Comparison of ENCODE assay signal across 12 cellular contexts in genomic region chr19:1235625-1236538, GRCh38. TPM values are rescaled to one million over a fixed set of nuclear protein-coding genes. Genes with fewer than 3 reads are reported as not detected.
DNase-seq lines count a peak whose midpoint lies in the region; ATAC-seq and TF ChIP-seq lines count a peak whose summit lies in the region.
"Had no signal": no experiment of that assay in that cellular context is flagged by ENCODE, and none has a peak within 500 bp of the region (broad histone marks: within the 10 kb centered on the region; RNA-seq: fewer than 3 reads in every experiment).

No MANE protein-coding gene starts in this region.

- H3K27ac Mint-ChIP-seq in chondrocyte (ENCODE audit: unreplicated experiment), result no peak overlapping the region
- H3K27ac Mint-ChIP-seq: activated CD8-positive, alpha-beta memory T cell treated with anti-CD3 and anti-CD28 coated beads, Interleukin-2, amount 10 ng/mL, durations not matched to agents 7 days and 5 days had no signal

- no peak overlapping the region for H2BK120ac ChIP-seq in mesendoderm (ENCODE audit: low read depth, low read length)

- TF ChIP-seq CTCF in chondrocyte (IDR thresholded peaks at IDR 0.05), result no peak

- H3K9ac ChIP-seq in BLaER1 (no peak overlapping the region), mesendoderm (ENCODE audit: low read length) (peak overlapping the region; percentile 54)

- peak overlapping the region; percentile 46 for H3K4me3 Mint-ChIP-seq in chondrocyte (ENCODE audit: unreplicated experiment)
- H3K4me3 Mint-ChIP-seq: activated CD8-positive, alpha-beta memory T cell treated with anti-CD3 and anti-CD28 coated beads, Interleukin-2, amount 10 ng/mL, durations not matched to agents 7 days and 5 days had no signal

- no peak overlapping the region for H4K8ac ChIP-seq in mesendoderm (ENCODE audit: low read depth, low read length)

- ATAC-seq in left colon (no peak), HG02870 (IDR thresholded peaks at IDR 0.05; ENCODE audit: unreplicated experiment) (no peak), sciatic nerve (no peak)
- ATAC-seq: activated CD8-positive, alpha-beta memory T cell treated with anti-CD3 and anti-CD28 coated beads, Interleukin-2, amount 10 ng/mL, durations not matched to agents 7 days and 5 days had no signal

- peaks cover 3% of the 10 kb centered on the region for H3K36me3 Mint-ChIP-seq in chondrocyte (ENCODE audit: low read depth)
- H3K36me3 Mint-ChIP-seq: activated CD8-positive, alpha-beta memory T cell treated with anti-CD3 and anti-CD28 coated beads, Interleukin-2, amount 10 ng/mL, durations not matched to agents 7 days and 5 days had no signal

- peak overlapping the region; percentile 50 for H3K23ac ChIP-seq in mesendoderm (ENCODE audit: low read length)

- H3K36me3 ChIP-seq in BLaER1, result no peaks in the 10 kb centered on the region
- no peaks in the 10 kb centered on the region for H3K36me3 ChIP-seq in mesendoderm (ENCODE audit: control insufficient read depth, insufficient read depth, low read length)
- H3K36me3 ChIP-seq: tibial artery had no signal

- H3K18ac ChIP-seq in mesendoderm (ENCODE audit: low read length), result no peak overlapping the region

- DNase-seq in NCI-H69 (lab: John Stamatoyannopoulos, UW) (peak; percentile 34), chondrocyte (ENCODE audit: low spot score) (no peak), mesendoderm (no peak), dedifferentiated amniotic fluid mesenchymal stem cell (ENCODE audit: extremely low spot score) (no peak), left colon (no peak), sciatic nerve (ENCODE audit: low spot score) (no peak)
- DNase-seq: activated CD8-positive, alpha-beta memory T cell treated with anti-CD3 and anti-CD28 coated beads, Interleukin-2, amount 10 ng/mL, durations not matched to agents 7 days and 5 days; NCI-H1436 treated with DMSO at 0.1 percent for 48 hours; SHP77; tibial artery had no signal

- H3K9me3 Mint-ChIP-seq in chondrocyte (ENCODE audit: low read depth), result no peaks in the 10 kb centered on the region

- H3K9me3 ChIP-seq in BLaER1, result no peaks in the 10 kb centered on the region
- H3K9me3 ChIP-seq: tibial artery had no signal

- peaks cover 17% of the 10 kb centered on the region for H3K4me1 Mint-ChIP-seq in chondrocyte (ENCODE audit: low read depth)

- no peaks in the 10 kb centered on the region for H3K79me1 ChIP-seq in mesendoderm (ENCODE audit: low read length)

- H3K4me3 ChIP-seq in BLaER1, result no peak overlapping the region
- no peak overlapping the region for H3K4me3 ChIP-seq in mesendoderm (ENCODE audit: low read length)

- intact Hi-C loops in left colon (cut with DNase I, micrococcal nuclease), result no loop called here
- intact Hi-C loops in sciatic nerve (cut with DNase I), result loop anchor here (5.0 kb wide), 1 partner anchor 299 kb away; no protein-coding TSS in a partner anchor

- peaks cover 44% of the 10 kb centered on the region for H3K4me1 ChIP-seq in BLaER1
- no peaks in the 10 kb centered on the region for H3K4me1 ChIP-seq in mesendoderm (ENCODE audit: control insufficient read depth, low read depth, low read length)

- no peak overlapping the region for H2AK5ac ChIP-seq in mesendoderm (ENCODE audit: low read length)

- H3K4me2 ChIP-seq in BLaER1, result peak overlapping the region; percentile 17; the same call in 1 of the 2 replicates
- peak overlapping the region; percentile 34 for H3K4me2 ChIP-seq in mesendoderm (ENCODE audit: low read length)

- no peaks in the 10 kb centered on the region for H3K27me3 Mint-ChIP-seq in chondrocyte (ENCODE audit: low read depth)

- no peak overlapping the region for H2BK15ac ChIP-seq in mesendoderm (replicated peaks; ENCODE audit: low read depth)

- H2BK5ac ChIP-seq in mesendoderm (ENCODE audit: low read length), result no peak overlapping the region

- H4K5ac ChIP-seq in mesendoderm (ENCODE audit: low read length), result no peak overlapping the region

- H3K79me2 ChIP-seq in mesendoderm (ENCODE audit: control insufficient read depth, insufficient read depth, low read length), result no peaks in the 10 kb centered on the region

- H3K27me3 ChIP-seq in BLaER1 (peaks cover 54% of the 10 kb centered on the region), mesendoderm (ENCODE audit: insufficient read depth, low read length, poor library complexity) (no peaks in the 10 kb centered on the region)

- H3K4ac ChIP-seq in mesendoderm (ENCODE audit: low read depth, low read length), result no peak overlapping the region

- H3K27ac ChIP-seq in BLaER1 (no peak overlapping the region), mesendoderm (ENCODE audit: low read depth, low read length) (no peak overlapping the region)

- H3K56ac ChIP-seq in mesendoderm (ENCODE audit: low read length), result peak overlapping the region; percentile 73

- WGBS in mesendoderm (ENCODE audit: extremely low coverage, insufficient coverage, low lambda C conversion rate), result no CpG with 5 or more reads among the region's 39 CpGs

- peaks cover 28% of the 10 kb centered on the region for H4K20me1 ChIP-seq in BLaER1

RNA-seq across cellular contexts. Expression of gene CBARP, which starts 1.9 kb away (rescaled TPM):
- total RNA-seq in chondrocyte (4.8 to 9.0 TPM (median 7.6 TPM) in 3 replicates), left colon (under 1 TPM; 0.21 to 0.50 TPM), sciatic nerve (2.9 TPM)
- 3.2 TPM for polyA plus RNA-seq in mesendoderm (2013, experiment 1 of 2)
- polyA plus RNA-seq in mesendoderm (2013, experiment 2 of 2), result 3.5 TPM

RNA-seq across cellular contexts. Expression of gene ATP5F1D, which starts 5.7 kb away (rescaled TPM):
- total RNA-seq in chondrocyte (110 to 125 TPM (median 122 TPM) in 3 replicates), left colon (100 to 1,000 TPM; 341 to 530 TPM), sciatic nerve (90.9 TPM)
- 127 TPM for polyA plus RNA-seq in mesendoderm (2013, experiment 1 of 2)
- 122 TPM for polyA plus RNA-seq in mesendoderm (2013, experiment 2 of 2)

RNA-seq across cellular contexts. Expression of gene MIDN, which starts 12.5 kb away (rescaled TPM):
- total RNA-seq in chondrocyte (64.5 to 75.3 TPM (median 68.3 TPM) in 3 replicates), left colon (100 to 1,000 TPM; 202 to 276 TPM), sciatic nerve (117 TPM)
- polyA plus RNA-seq in mesendoderm (2013, experiment 1 of 2), result 133 TPM
- polyA plus RNA-seq in mesendoderm (2013, experiment 2 of 2), result 131 TPM

RNA-seq across cellular contexts. Expression of gene STK11, which starts 30.3 kb away (rescaled TPM):
- 41.1 to 44.5 TPM (median 42.3 TPM) in 3 replicates for total RNA-seq in chondrocyte
- polyA plus RNA-seq in mesendoderm (2013, experiment 1 of 2), result 33.8 TPM
- polyA plus RNA-seq in mesendoderm (2013, experiment 2 of 2), result 34.4 TPM
- 10 to 100 TPM; 71.8 to 91.8 TPM for total RNA-seq in left colon
- 57.2 TPM for total RNA-seq in sciatic nerve

RNA-seq across cellular contexts. Expression of gene CIRBP, which starts 33.2 kb away (rescaled TPM):
- 295 to 320 TPM (median 303 TPM) in 3 replicates for total RNA-seq in chondrocyte
- 93.3 TPM for polyA plus RNA-seq in mesendoderm (2013, experiment 1 of 2)
- polyA plus RNA-seq in mesendoderm (2013, experiment 2 of 2), result 93.6 TPM
- total RNA-seq in left colon, result 100 to 1,000 TPM; 220 to 267 TPM
- total RNA-seq in sciatic nerve, result 550 TPM
